8 cellular contexts compared by ENCODE assay signal in genomic region chr2:222655748-222656543, GRCh38. TPM values are rescaled to one million over a fixed set of nuclear protein-coding genes. Genes with fewer than 3 reads are reported as not detected.
DNase-seq lines count a peak whose midpoint lies in the region; ATAC-seq and TF ChIP-seq lines count a peak whose summit lies in the region.

Gene FARSB (minus strand): TSS chr2:222656092. CDS start chr2:222656073, 19 bp downstream.

- H3K27me3 ChIP-seq in adipocyte (replicated peaks; ENCODE audit: control insufficient read depth, insufficient read depth, low read length), result no peaks in the 10 kb centered on the region

- H3K27me3 Mint-ChIP-seq in type B pancreatic cell, result no peaks in the 10 kb centered on the region

- intact Hi-C loops in cardiac septum (cut with DNase I), result no loop called here

- H3K36me3 Mint-ChIP-seq in type B pancreatic cell, result peaks cover 4% of the 10 kb centered on the region

- peaks cover 19% of the 10 kb centered on the region for H3K4me1 ChIP-seq in adipocyte (ENCODE audit: control insufficient read depth, insufficient read depth, low read length)

- H3K9me3 ChIP-seq in adipocyte (ENCODE audit: control insufficient read depth, low read length), result no peaks in the 10 kb centered on the region

- peak within 1 kb of the TSS; percentile 97 for H3K4me3 Mint-ChIP-seq in type B pancreatic cell

- peaks cover 32% of the 10 kb centered on the region for H3K4me1 Mint-ChIP-seq in type B pancreatic cell (ENCODE audit: unreplicated experiment)

- no peaks in the 10 kb centered on the region for H3K9me3 Mint-ChIP-seq in type B pancreatic cell

- peak; percentile 92 for DNase-seq in NCI-H1436 (lab: John Stamatoyannopoulos, UW)
- DNase-seq in T follicular helper cell (ENCODE audit: low read depth), result peak; percentile 92
- DNase-seq in adipocyte (ENCODE audit: low read depth), result peak; percentile 98
- peak; percentile 97 for DNase-seq in cardiac septum (ENCODE audit: low spot score)
- peak; percentile 98 for DNase-seq in pons (ENCODE audit: low spot score)
- DNase-seq in type B pancreatic cell (ENCODE audit: extremely low spot score, unreplicated experiment), result peak; percentile 92

- ATAC-seq in HG02798 (IDR thresholded peaks at IDR 0.05; ENCODE audit: poor library complexity, unreplicated experiment), result peak; percentile 92

- H3K4me3 ChIP-seq in GM12875 (ENCODE audit: low read depth, low read length), result peak within 1 kb of the TSS; percentile 76
- H3K4me3 ChIP-seq in adipocyte (ENCODE audit: low read length), result peak within 1 kb of the TSS; percentile 95

- peak within 1 kb of the TSS; percentile 100 for H3K9ac ChIP-seq in adipocyte (ENCODE audit: low read length)

- TF ChIP-seq CTCF in GM12875 (IDR thresholded peaks at IDR 0.05; ENCODE audit: borderline replicate concordance, insufficient read depth, low read depth, low read length) (no peak), type B pancreatic cell (conservative IDR thresholded peaks at IDR 0.05) (no peak)

- H3K36me3 ChIP-seq in adipocyte (ENCODE audit: control insufficient read depth, insufficient read depth, low read length, severe bottlenecking), result no peaks in the 10 kb centered on the region

- peak within 1 kb of the TSS; percentile 100 for H3K27ac Mint-ChIP-seq in type B pancreatic cell

RNA-seq across cellular contexts. Expression of gene FARSB, which starts in this region (rescaled TPM):
- total RNA-seq in cardiac septum, result 17.8 TPM
- total RNA-seq in type B pancreatic cell (ENCODE audit: low replicate concordance), result 17.3 and 24.0 TPM in 2 replicates

Comparison
In these comparisons a context has a peak if more than half of its experiments do, and no peak if none do; other contexts are left out.
1. Peak in every context shown above with its lines: DNase-seq, ATAC-seq and H3K4me3 ChIP-seq.